22 cellular contexts compared by ENCODE assay signal in genomic region chr15:78155355-78155939, GRCh38. TPM values are rescaled to one million over a fixed set of nuclear protein-coding genes. Genes with fewer than 3 reads are reported as not detected.
DNase-seq lines count a peak whose midpoint lies in the region; ATAC-seq and TF ChIP-seq lines count a peak whose summit lies in the region.
"Had no signal": no experiment of that assay in that cellular context is flagged by ENCODE, and none has a peak within 500 bp of the region (broad histone marks: within the 10 kb centered on the region; RNA-seq: fewer than 3 reads in every experiment).

No MANE protein-coding gene starts in this region.

- H3K9me3 ChIP-seq in HUES48 (ENCODE audit: control insufficient read depth, insufficient read depth, low read length) (no peaks in the 10 kb centered on the region), mammary epithelial cell (replicated peaks; ENCODE audit: insufficient read depth, low read length) (no peaks in the 10 kb centered on the region), lower lobe of right lung (no peaks in the 10 kb centered on the region)

- BruUV-seq in mammary epithelial cell (replicated peaks; lab: Mats Ljungman, UMichigan): no TSS peak

- H3K27ac Mint-ChIP-seq in stimulated activated effector memory CD8-positive, alpha-beta T cell treated with anti-CD3 and anti-CD28 coated beads, Interleukin-12 subunit alpha, Interleukin-12 subunit beta, amount 100 ng/mL, for 72 hours: peak overlapping the region; percentile 30
- H3K27ac Mint-ChIP-seq: activated T-helper 17 cell treated with anti-CD3 and anti-CD28 coated beads, Interleukin-2, amount 50 U/mL, for 72 hours; nephron progenitor cell had no signal

- 16% methylated on average over 4 of the region's 4 CpGs for WGBS in mammary epithelial cell (ENCODE audit: low coverage, missing lambda C conversion rate)

- CTCF ChIA-PET in mammary epithelial cell (lab: Charles Lee; ENCODE audit: low non-redundant PET): interaction anchor here (0.7 kb wide), 1 partner anchor 756 kb away, joined by 3 read pairs; no protein-coding TSS in a partner anchor

- intact Hi-C loops in mammary epithelial cell (cut with micrococcal nuclease) (no loop called here), lower lobe of right lung (cut with DNase I) (no loop called here)

- ATAC-seq in lower lobe of right lung: no peak
- ATAC-seq in stimulated activated effector memory CD8-positive, alpha-beta T cell treated with anti-CD3 and anti-CD28 coated beads, Interleukin-12 subunit alpha, Interleukin-12 subunit beta, amount 100 ng/mL, for 72 hours: no peak
- ATAC-seq: activated T-helper 17 cell treated with anti-CD3 and anti-CD28 coated beads, Interleukin-2, amount 50 U/mL, for 72 hours; effector memory CD8-positive, alpha-beta T cell; stimulated activated naive CD8-positive, alpha-beta T cell treated with anti-CD3 and anti-CD28 coated beads, Interleukin-15, amount 100 ng/mL, for 72 hours had no signal

- TF ChIP-seq CTCF in mammary epithelial cell (conservative IDR thresholded peaks at IDR 0.05 in 1 of 2, IDR thresholded peaks at IDR 0.05 in 1 of 2; ENCODE audit: extremely low read depth in 1 of 2, insufficient read depth in 1 of 2, low read depth in 1 of 2, low read length in 2 of 2): no peak
- TF ChIP-seq CTCF in lower lobe of right lung (IDR thresholded peaks at IDR 0.05): no peak

- H2AFZ ChIP-seq in mammary epithelial cell (ENCODE audit: low read depth, low read length): no peak overlapping the region
- H2AFZ ChIP-seq: hepatocyte had no signal

- no peaks in the 10 kb centered on the region for H3K27me3 ChIP-seq in HUES48 (ENCODE audit: control insufficient read depth, insufficient read depth, low read length)
- H3K27me3 ChIP-seq in mammary epithelial cell (ENCODE audit: insufficient read depth, low read length): no peaks in the 10 kb centered on the region
- H3K27me3 ChIP-seq in lower lobe of right lung (ENCODE audit: low read depth): no peaks in the 10 kb centered on the region
- H3K27me3 ChIP-seq: hepatocyte had no signal

- no peak overlapping the region for H3K9ac ChIP-seq in HUES48 (ENCODE audit: low read depth, low read length)
- H3K9ac ChIP-seq in mammary epithelial cell (ENCODE audit: insufficient read depth, low read length): no peak overlapping the region

- no peak overlapping the region for H3K4me3 Mint-ChIP-seq in stimulated activated effector memory CD8-positive, alpha-beta T cell treated with anti-CD3 and anti-CD28 coated beads, Interleukin-12 subunit alpha, Interleukin-12 subunit beta, amount 100 ng/mL, for 72 hours
- H3K4me3 Mint-ChIP-seq: activated T-helper 17 cell treated with anti-CD3 and anti-CD28 coated beads, Interleukin-2, amount 50 U/mL, for 72 hours; effector memory CD8-positive, alpha-beta T cell; H9; nephron progenitor cell; stimulated activated naive CD8-positive, alpha-beta T cell treated with anti-CD3 and anti-CD28 coated beads, Interleukin-15, amount 100 ng/mL, for 72 hours had no signal

- H3K27ac ChIP-seq in HUES48 (ENCODE audit: low read depth, low read length) (peak overlapping the region; percentile 91), mammary epithelial cell (ENCODE audit: insufficient read depth, low read depth, low read length) (peak overlapping the region; percentile 7), lower lobe of right lung (peak overlapping the region; percentile 21)
- H3K27ac ChIP-seq: hepatocyte had no signal

- H3K36me3 ChIP-seq in HUES48 (ENCODE audit: control insufficient read depth, insufficient read depth, low read length) (peaks cover 10% of the 10 kb centered on the region; the same call in 1 of the 2 replicates), mammary epithelial cell (ENCODE audit: insufficient read depth, low read length) (peaks cover 13% of the 10 kb centered on the region), lower lobe of right lung (peaks cover 45% of the 10 kb centered on the region)

- H3K79me2 ChIP-seq in mammary epithelial cell (ENCODE audit: insufficient read depth, low read length): peaks cover 45% of the 10 kb centered on the region

- H3K9me3 Mint-ChIP-seq in stimulated activated effector memory CD8-positive, alpha-beta T cell treated with anti-CD3 and anti-CD28 coated beads, Interleukin-12 subunit alpha, Interleukin-12 subunit beta, amount 100 ng/mL, for 72 hours: no peaks in the 10 kb centered on the region
- H3K9me3 Mint-ChIP-seq: activated T-helper 17 cell treated with anti-CD3 and anti-CD28 coated beads, Interleukin-2, amount 50 U/mL, for 72 hours; effector memory CD8-positive, alpha-beta T cell; H9; nephron progenitor cell; stimulated activated naive CD8-positive, alpha-beta T cell treated with anti-CD3 and anti-CD28 coated beads, Interleukin-15, amount 100 ng/mL, for 72 hours had no signal

- H3K4me2 ChIP-seq in mammary epithelial cell (ENCODE audit: insufficient read depth, low read depth, low read length): peak overlapping the region; percentile 67
- H3K4me2 ChIP-seq: hepatocyte had no signal

- dilution Hi-C loops in mammary epithelial cell (cut with HindIII; ENCODE audit: low sequenced_read_pairs): no loop called here

- H3K36me3 Mint-ChIP-seq in stimulated activated effector memory CD8-positive, alpha-beta T cell treated with anti-CD3 and anti-CD28 coated beads, Interleukin-12 subunit alpha, Interleukin-12 subunit beta, amount 100 ng/mL, for 72 hours: peaks cover 83% of the 10 kb centered on the region

- no peaks in the 10 kb centered on the region for H4K20me1 ChIP-seq in mammary epithelial cell (ENCODE audit: insufficient read depth, low read length)

- in situ Hi-C loops in mammary epithelial cell (cut with MboI; ENCODE audit: low sequenced_read_pairs in 2 of 2): no loop called here

- H3K4me1 ChIP-seq in HUES48 (ENCODE audit: control insufficient read depth, insufficient read depth, low read length) (peaks cover 36% of the 10 kb centered on the region), mammary epithelial cell (ENCODE audit: insufficient read depth, low read length) (peaks cover 23% of the 10 kb centered on the region), lower lobe of right lung (peaks cover 25% of the 10 kb centered on the region)

- H3K4me3 ChIP-seq in HUES48 (ENCODE audit: low read depth, low read length): no peak overlapping the region
- H3K4me3 ChIP-seq in mammary epithelial cell (replicated peaks in 1 of 3; ENCODE audit: insufficient read depth in 1 of 3, low read depth in 2 of 3, low read length in 3 of 3): peak overlapping the region in 2 of 3 experiments; percentile 8 to 16
- H3K4me3 ChIP-seq in lower lobe of right lung: no peak overlapping the region
- H3K4me3 ChIP-seq: hepatocyte had no signal

- peaks cover 18% of the 10 kb centered on the region for H3K4me1 Mint-ChIP-seq in stimulated activated effector memory CD8-positive, alpha-beta T cell treated with anti-CD3 and anti-CD28 coated beads, Interleukin-12 subunit alpha, Interleukin-12 subunit beta, amount 100 ng/mL, for 72 hours

- DNase-seq in mammary epithelial cell (no peak), lower lobe of right lung (no peak), RPMI8226 (no peak), DMS53 (lab: John Stamatoyannopoulos, UW) (no peak), mesenteric fat pad (ENCODE audit: low spot score) (no peak), COLO829 (ENCODE audit: low spot score) (no peak)
- no peak for DNase-seq in stimulated activated effector memory CD8-positive, alpha-beta T cell treated with anti-CD3 and anti-CD28 coated beads, Interleukin-12 subunit alpha, Interleukin-12 subunit beta, amount 100 ng/mL, for 72 hours (ENCODE audit: low spot score in 2 of 2)
- DNase-seq: activated CD4-positive, CD25-positive, alpha-beta regulatory T cell treated with anti-CD3 and anti-CD28 coated beads, Interleukin-2, amount 50 U/mL, for 72 hours; central memory CD4-positive, alpha-beta T cell; COR-L47; effector memory CD8-positive, alpha-beta T cell; H9; islet precursor cell; KBM-7; mesendoderm; NCI-H1092 treated with DMSO at 0.1 percent for 48 hours; NCI-H524 treated with DMSO at 0.1 percent for 48 hours; nephron progenitor cell; stimulated activated naive CD8-positive, alpha-beta T cell treated with anti-CD3 and anti-CD28 coated beads, Interleukin-15, amount 100 ng/mL, for 72 hours had no signal

RNA-seq across cellular contexts. Expression of gene IDH3A, which starts 6.3 kb away (rescaled TPM):
- total RNA-seq in mammary epithelial cell (100 to 1,000 TPM in 1 of 2 donors, 10 to 100 TPM in 1; 47.8 to 101 TPM), lower lobe of right lung (78.3 TPM), mesenteric fat pad (105 TPM)
- 82.3 TPM for polyA plus RNA-seq in mammary epithelial cell
- polyA minus RNA-seq in mammary epithelial cell: 178 TPM

RNA-seq across cellular contexts. Expression of gene CIB2, which starts 24.2 kb away (rescaled TPM):
- total RNA-seq in mammary epithelial cell: 1 to 10 TPM; 5.4 to 6.5 TPM
- polyA plus RNA-seq in mammary epithelial cell: 3.9 TPM
- not detected for polyA minus RNA-seq in mammary epithelial cell
- total RNA-seq in lower lobe of right lung: 2.2 TPM
- 5.5 TPM for total RNA-seq in mesenteric fat pad

Comparison
In these comparisons a context has a peak if more than half of its experiments do, and no peak if none do; other contexts are left out.
1. H3K27ac ChIP-seq: peak in every context shown above with its lines; median percentile 91 in HUES48; 21 in lower lobe of right lung; 7 in mammary epithelial cell.
2. H3K4me3 ChIP-seq: peak in mammary epithelial cell (2 of 3); none in HUES48 (single experiment) and lower lobe of right lung (single experiment).